In the genomic region with DNA sequence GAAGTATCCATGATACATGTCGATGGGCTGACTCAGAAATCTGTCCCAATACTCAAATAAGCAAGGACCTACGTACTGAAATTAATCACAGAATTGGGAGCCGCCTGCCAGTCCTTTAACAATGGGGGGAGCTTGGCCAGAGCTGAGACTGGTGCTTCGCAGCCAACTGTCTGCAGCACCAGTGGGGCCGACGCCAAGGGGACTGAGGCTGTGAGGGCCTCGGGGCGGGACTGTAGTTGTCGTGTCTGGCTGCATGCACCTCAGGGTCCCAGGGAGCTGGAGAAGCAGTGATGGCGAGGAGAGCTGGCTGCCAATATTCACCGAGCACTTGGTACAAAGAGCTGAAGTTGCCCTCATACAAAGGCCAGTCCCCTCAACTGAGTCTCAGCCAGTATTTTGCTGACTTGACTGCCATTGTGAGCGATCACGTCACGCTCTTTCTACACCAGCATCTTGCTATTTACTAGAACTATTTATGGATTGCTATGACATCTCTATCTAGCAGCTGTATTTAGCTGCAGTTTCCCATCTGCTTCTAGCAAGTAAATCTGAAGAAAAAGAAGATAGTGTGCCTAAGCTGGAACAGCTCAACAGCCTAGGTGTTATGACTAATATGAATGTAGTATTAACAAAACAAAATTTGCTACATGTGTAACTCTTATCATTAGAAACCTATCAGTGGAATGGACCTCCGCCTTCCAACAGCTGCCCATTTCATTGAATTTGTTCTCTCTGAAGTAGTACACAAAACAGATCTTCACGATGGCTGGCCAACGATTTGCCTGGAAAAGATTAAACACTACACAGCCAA, we compare ENCODE assay signal across 16 cellular contexts. TPM values are rescaled to one million over a fixed set of nuclear protein-coding genes. Genes with fewer than 3 reads are reported as not detected.
DNase-seq lines count a peak whose midpoint lies in the region; ATAC-seq lines count a peak whose summit lies in the region.
"Had no signal": no experiment of that assay in that cellular context is flagged by ENCODE, and none has a peak within 500 bp of the region (broad histone marks: within the 10 kb centered on the region; RNA-seq: fewer than 3 reads in every experiment).

No MANE protein-coding gene starts in this region.

- H3K36me3 ChIP-seq in muscle layer of duodenum (ENCODE audit: control insufficient read depth in 1 of 2, insufficient read depth in 2 of 2, low read length in 2 of 2), result no peaks in the 10 kb centered on the region

- H3K27ac ChIP-seq in angular gyrus (ENCODE audit: low read depth, low read length) (peak overlapping the region; percentile 37), muscle layer of duodenum (ENCODE audit: low read length) (peak overlapping the region; percentile 63), temporal lobe (ENCODE audit: low read depth, low read length) (peak overlapping the region; percentile 60)

- no peaks in the 10 kb centered on the region for H3K27me3 ChIP-seq in muscle layer of duodenum (ENCODE audit: low read depth, low read length)

- no peak overlapping the region for H3K4me3 ChIP-seq in muscle layer of duodenum (ENCODE audit: low read depth in 1 of 2, low read length in 2 of 2)

- intact Hi-C loops in Right ventricle myocardium inferior (cut with DNase I), result loop anchor here (2.0 kb wide), 1 partner anchor 29 kb away; a partner anchor contains a TSS

- no peaks in the 10 kb centered on the region for H3K9me3 ChIP-seq in muscle layer of duodenum (ENCODE audit: control insufficient read depth in 1 of 2, low read length in 2 of 2)

- DNase-seq in Right ventricle myocardium inferior (ENCODE audit: missing footprints) (peak; percentile 84), NCI-H1105 (lab: John Stamatoyannopoulos, UW) (no peak), DMS79 treated with DMSO at 0.1 percent for 48 hours (lab: John Stamatoyannopoulos, UW) (no peak)
- DNase-seq in stimulated activated CD4-positive, alpha-beta T cell treated with anti-CD3 and anti-CD28 coated beads, Interleukin-15, amount 100 ng/mL, for 24 hours, result no peak
- DNase-seq in stimulated activated CD4-positive, alpha-beta T cell treated with anti-CD3 and anti-CD28 coated beads, Interleukin-1b, Interleukin-23, amount 100 ng/mL, for 48 hours, result no peak
- DNase-seq: activated T-cell treated with anti-CD3 and anti-CD28 coated beads, Interleukin-2, amount 50 U/mL, for 1 hour; amniotic stem cell; mesendoderm; NCI-H1105 treated with DMSO at 0.1 percent for 48 hours; NCI-H526 treated with DMSO at 0.1 percent for 48 hours; stimulated activated naive CD4-positive, alpha-beta T cell; SW 1271 had no signal

- peak; percentile 87 for ATAC-seq in Right ventricle myocardium inferior
- ATAC-seq: activated CD4-positive, CD25-positive, alpha-beta regulatory T cell treated with anti-CD3 and anti-CD28 coated beads, Interleukin-2, amount 50 U/mL, for 24 hours had no signal

- peaks cover 0 to 6% of the 10 kb centered on the region in 2 donors for H3K4me1 ChIP-seq in muscle layer of duodenum (ENCODE audit: control insufficient read depth in 1 of 2, insufficient read depth in 2 of 2, low read length in 2 of 2)

RNA-seq across cellular contexts. Expression of a gene that starts 29.2 kb away (rescaled TPM):
- total RNA-seq in Right ventricle myocardium inferior, result 20.0 TPM
- 43.5 TPM for total RNA-seq in temporal lobe
